Comparison of ENCODE assay signal across 11 cellular contexts in the genomic region with DNA sequence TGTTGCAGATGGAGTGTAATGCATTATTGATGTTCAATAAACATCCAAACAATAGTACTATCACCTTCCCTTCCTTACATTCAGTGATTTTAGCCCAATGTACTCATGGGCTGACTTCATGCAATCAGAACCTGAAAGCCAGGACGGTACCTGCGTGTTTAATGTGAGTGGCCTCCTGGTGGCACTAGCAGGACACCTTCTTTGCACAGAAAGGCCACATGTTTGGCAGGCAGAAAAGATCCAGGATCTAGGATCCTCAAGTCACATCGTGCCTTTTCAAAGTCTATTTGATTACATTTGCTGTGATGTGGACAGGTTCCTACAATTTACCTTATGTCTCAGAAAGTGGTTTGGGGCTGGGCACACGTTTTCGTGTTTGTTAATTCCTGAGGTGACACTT.
DNase-seq lines count a peak whose midpoint lies in the region; ATAC-seq and TF ChIP-seq lines count a peak whose summit lies in the region.
"Had no signal": no experiment of that assay in that cellular context is flagged by ENCODE, and none has a peak within 500 bp of the region (broad histone marks: within the 10 kb centered on the region; RNA-seq: fewer than 3 reads in every experiment).

No MANE protein-coding gene starts in this region.

- H3K9me3 Mint-ChIP-seq in activated T-cell treated with anti-CD3 and anti-CD28 coated beads, Interleukin-2, amount 50 U/mL, for 72 hours: no peaks in the 10 kb centered on the region
- H3K9me3 Mint-ChIP-seq in activated T-cell treated with anti-CD3 and anti-CD28 coated beads, Interleukin-2, amount 50 U/mL, for 4 hours: no peaks in the 10 kb centered on the region
- no peaks in the 10 kb centered on the region for H3K9me3 Mint-ChIP-seq in effector memory CD8-positive, alpha-beta T cell

- TF ChIP-seq POLR2A in thyroid gland (IDR thresholded peaks at IDR 0.05): no peak

- H3K4me3 Mint-ChIP-seq in activated T-cell treated with anti-CD3 and anti-CD28 coated beads, Interleukin-2, amount 50 U/mL, for 72 hours: no peak overlapping the region
- H3K4me3 Mint-ChIP-seq in activated T-cell treated with anti-CD3 and anti-CD28 coated beads, Interleukin-2, amount 50 U/mL, for 4 hours: no peak overlapping the region
- H3K4me3 Mint-ChIP-seq in effector memory CD8-positive, alpha-beta T cell: no peak overlapping the region
- H3K4me3 Mint-ChIP-seq: T-helper 17 cell had no signal

- no peaks in the 10 kb centered on the region for H3K9me3 ChIP-seq in thyroid gland

- WGBS in thyroid gland, 2 donors: 62 to 72% methylated on average over 5 of the region's 5 CpGs

- H3K27me3 ChIP-seq in thyroid gland: no peaks in the 10 kb centered on the region

- TF ChIP-seq CTCF in thyroid gland (IDR thresholded peaks at IDR 0.05): peak in 5 of 6 experiments; percentile 13 to 89 (median 53)

- no peak overlapping the region for H3K27ac Mint-ChIP-seq in activated T-cell treated with anti-CD3 and anti-CD28 coated beads, Interleukin-2, amount 50 U/mL, for 72 hours
- no peak overlapping the region for H3K27ac Mint-ChIP-seq in effector memory CD8-positive, alpha-beta T cell
- H3K27ac Mint-ChIP-seq: T-helper 17 cell had no signal

- no peaks in the 10 kb centered on the region for H3K36me3 ChIP-seq in thyroid gland

- ATAC-seq in activated T-cell treated with anti-CD3 and anti-CD28 coated beads, Interleukin-2, amount 50 U/mL, for 72 hours (replicated peaks in 1 of 2): no peak
- ATAC-seq in activated T-cell treated with anti-CD3 and anti-CD28 coated beads, Interleukin-2, amount 50 U/mL, for 4 hours: no peak
- no peak for ATAC-seq in effector memory CD8-positive, alpha-beta T cell (replicated peaks)
- ATAC-seq: T-helper 17 cell had no signal

- DNase-seq in activated T-cell treated with anti-CD3 and anti-CD28 coated beads, Interleukin-2, amount 50 U/mL, for 72 hours: peak; percentile 4 to 5
- DNase-seq in activated T-cell treated with anti-CD3 and anti-CD28 coated beads, Interleukin-2, amount 50 U/mL, for 4 hours: no peak
- DNase-seq in NCI-H2171 treated with DMSO at 0.1 percent for 48 hours (lab: John Stamatoyannopoulos, UW) (peak; percentile 37), dermis microvascular lymphatic vessel endothelial cell (ENCODE audit: low read depth in 2 of 2) (peak; percentile 29 to 40), thyroid gland (peak; percentile 55 to 71), SIG-M5 (lab: John Stamatoyannopoulos, UW) (no peak)
- DNase-seq in central memory CD4-positive, alpha-beta T cell: no peak
- no peak for DNase-seq in effector memory CD8-positive, alpha-beta T cell
- DNase-seq: cerebellar nuclear complex, GDM1, T-helper 17 cell had no signal

- no peak overlapping the region for H3K4me3 ChIP-seq in thyroid gland (replicated peaks in 1 of 3)

- H3K27ac ChIP-seq in thyroid gland: peak overlapping the region in 1 of 3 donors; percentile 35

- peaks cover 44% of the 10 kb centered on the region for H3K27me3 Mint-ChIP-seq in activated T-cell treated with anti-CD3 and anti-CD28 coated beads, Interleukin-2, amount 50 U/mL, for 72 hours (ENCODE audit: low read depth)
- peaks cover 30% of the 10 kb centered on the region for H3K27me3 Mint-ChIP-seq in activated T-cell treated with anti-CD3 and anti-CD28 coated beads, Interleukin-2, amount 50 U/mL, for 4 hours (ENCODE audit: low read depth)
- H3K27me3 Mint-ChIP-seq in effector memory CD8-positive, alpha-beta T cell: peaks cover 33 to 54% of the 10 kb centered on the region in 2 donors

- H3K36me3 Mint-ChIP-seq in activated T-cell treated with anti-CD3 and anti-CD28 coated beads, Interleukin-2, amount 50 U/mL, for 72 hours (ENCODE audit: insufficient read depth in 2 of 2): no peaks in the 10 kb centered on the region
- no peaks in the 10 kb centered on the region for H3K36me3 Mint-ChIP-seq in activated T-cell treated with anti-CD3 and anti-CD28 coated beads, Interleukin-2, amount 50 U/mL, for 4 hours (ENCODE audit: insufficient read depth)
- no peaks in the 10 kb centered on the region for H3K36me3 Mint-ChIP-seq in effector memory CD8-positive, alpha-beta T cell (ENCODE audit: insufficient read depth)

- H3K4me1 Mint-ChIP-seq in activated T-cell treated with anti-CD3 and anti-CD28 coated beads, Interleukin-2, amount 50 U/mL, for 72 hours (ENCODE audit: low read depth): peaks cover 8% of the 10 kb centered on the region
- H3K4me1 Mint-ChIP-seq in activated T-cell treated with anti-CD3 and anti-CD28 coated beads, Interleukin-2, amount 50 U/mL, for 4 hours (ENCODE audit: low read depth): peaks cover 5% of the 10 kb centered on the region
- H3K4me1 Mint-ChIP-seq in effector memory CD8-positive, alpha-beta T cell (ENCODE audit: low read depth in 2 of 2): peaks cover 0 to 4% of the 10 kb centered on the region in 2 donors

- H3K4me1 ChIP-seq in thyroid gland: peaks cover 3 to 19% of the 10 kb centered on the region in 2 donors

- intact Hi-C loops in thyroid gland (cut with DNase I): loop anchor here (10.0 kb wide), 1 partner anchor 415 kb away; no protein-coding TSS in a partner anchor

Comparison
In these comparisons a context has a peak if more than half of its experiments do, and no peak if none do; other contexts are left out.
1. DNase-seq: peak in activated T-cell treated with anti-CD3 and anti-CD28 coated beads, Interleukin-2, amount 50 U/mL, for 72 hours (2 of 2), NCI-H2171 treated with DMSO at 0.1 percent for 48 hours (single experiment), dermis microvascular lymphatic vessel endothelial cell (2 of 2) and thyroid gland (2 of 2); none in activated T-cell treated with anti-CD3 and anti-CD28 coated beads, Interleukin-2, amount 50 U/mL, for 4 hours (single experiment), central memory CD4-positive, alpha-beta T cell (single experiment), SIG-M5 (single experiment) and effector memory CD8-positive, alpha-beta T cell (0 of 3).